8 cellular contexts compared by ENCODE assay signal in genomic region chr4:173257732-173258717, GRCh38.
DNase-seq lines count a peak whose midpoint lies in the region; ATAC-seq and TF ChIP-seq lines count a peak whose summit lies in the region.

No MANE protein-coding gene starts in this region.

- H3K27me3 Mint-ChIP-seq in activated CD4-positive, alpha-beta T cell treated with anti-CD3 and anti-CD28 coated beads, Interleukin-2, amount 10 ng/mL, durations not matched to agents 24 days and 14 days, result no peaks in the 10 kb centered on the region

- H3K36me3 Mint-ChIP-seq in activated CD4-positive, alpha-beta T cell treated with anti-CD3 and anti-CD28 coated beads, Interleukin-2, amount 10 ng/mL, durations not matched to agents 24 days and 14 days (ENCODE audit: low read depth), result no peaks in the 10 kb centered on the region

- no peaks in the 10 kb centered on the region for H3K9me3 Mint-ChIP-seq in activated CD4-positive, alpha-beta T cell treated with anti-CD3 and anti-CD28 coated beads, Interleukin-2, amount 10 ng/mL, durations not matched to agents 24 days and 14 days

- H3K4me1 Mint-ChIP-seq in activated CD4-positive, alpha-beta T cell treated with anti-CD3 and anti-CD28 coated beads, Interleukin-2, amount 10 ng/mL, durations not matched to agents 24 days and 14 days, result peaks cover 5% of the 10 kb centered on the region

- TF ChIP-seq CTCF in BJ (IDR thresholded peaks at IDR 0.05; ENCODE audit: insufficient read depth, low read depth, low read length), result peak; percentile 89

- POLR2A ChIA-PET in BJ (lab: Charles Lee), result no interaction called here

- peak; percentile 85 for ATAC-seq in GM18858 (IDR thresholded peaks at IDR 0.05; ENCODE audit: unreplicated experiment)
- peak; percentile 77 for ATAC-seq in HG03060 (IDR thresholded peaks at IDR 0.05; ENCODE audit: low read depth, unreplicated experiment)

- no peak overlapping the region for H3K27ac Mint-ChIP-seq in activated CD4-positive, alpha-beta T cell treated with anti-CD3 and anti-CD28 coated beads, Interleukin-2, amount 10 ng/mL, durations not matched to agents 24 days and 14 days

- H3K4me3 ChIP-seq in BJ (ENCODE audit: low read depth, low read length), result no peak overlapping the region

- no peak overlapping the region for H3K4me3 Mint-ChIP-seq in activated CD4-positive, alpha-beta T cell treated with anti-CD3 and anti-CD28 coated beads, Interleukin-2, amount 10 ng/mL, durations not matched to agents 24 days and 14 days

- CTCF ChIA-PET in BJ (lab: Yijun Ruan, JAX), result interaction anchor here (0.6 to 6.8 kb wide), 37 partner anchors 9 to 273 kb away, joined by 3 to 92 read pairs (median 4); no protein-coding TSS in a partner anchor

- no peaks in the 10 kb centered on the region for H3K36me3 ChIP-seq in BJ (ENCODE audit: control insufficient read depth, insufficient read depth, low read length)

- no peak for DNase-seq in BJ (ENCODE audit: low read depth)
- peak; percentile 41 for DNase-seq in NCI-H2227 treated with DMSO at 0.1 percent for 48 hours (lab: John Stamatoyannopoulos, UW)
- peak; percentile 87 for DNase-seq in activated CD4-positive, alpha-beta T cell treated with anti-CD3 and anti-CD28 coated beads, Interleukin-2, amount 10 ng/mL, durations not matched to agents 24 days and 14 days
- peak; percentile 87 for DNase-seq in dermis blood vessel endothelial cell
- DNase-seq in lung microvascular endothelial cell (ENCODE audit: low read depth in 2 of 2), result peak; percentile 75 to 80
- peak; percentile 15 for DNase-seq in stimulated activated CD8-positive, alpha-beta memory T cell treated with anti-CD3 and anti-CD28 coated beads, Interleukin-7, amount 100 ng/mL, for 24 hours (ENCODE audit: low read depth)

- intact Hi-C loops in activated CD4-positive, alpha-beta T cell treated with anti-CD3 and anti-CD28 coated beads, Interleukin-2, amount 10 ng/mL, durations not matched to agents 24 days and 14 days (cut with micrococcal nuclease), result loop anchor here (1.0 kb wide), 2 partner anchors 233 to 245 kb away; no protein-coding TSS in a partner anchor

- H3K27me3 ChIP-seq in BJ (ENCODE audit: control insufficient read depth, insufficient read depth, low read length), result peaks cover 3% of the 10 kb centered on the region
